ENCODE assay signal across 3 cellular contexts in genomic region chr7:92783260-92783911, GRCh38.
TF ChIP-seq lines count a peak whose summit lies in the region.

No MANE protein-coding gene starts in this region.

TF ChIP-seq in SK-N-SH, 30 proteins besides CTCF, POLR2A, EP300 and RAD21 (continued from another document):
- no peak for TF ChIP-seq GATA2 (CRISPR knock-in tag; IDR thresholded peaks at IDR 0.05)

TF ChIP-seq in SK-N-SH treated with all-trans-retinoic acid at 6 μM for 48 hours, 23 proteins besides CTCF, POLR2A, EP300 and RAD21 (continued from another document):
- no peak for TF ChIP-seq BACH2 (CRISPR knock-in tag; IDR thresholded peaks at IDR 0.05; ENCODE audit: borderline replicate concordance)
- no peak for TF ChIP-seq ZFP30 (CRISPR knock-in tag; IDR thresholded peaks at IDR 0.05)
- no peak for TF ChIP-seq ZNF8 (CRISPR knock-in tag; IDR thresholded peaks at IDR 0.05)
- TF ChIP-seq ZC3H10 (CRISPR knock-in tag; IDR thresholded peaks at IDR 0.05) = no peak
- no peak for TF ChIP-seq OSR1 (CRISPR knock-in tag; IDR thresholded peaks at IDR 0.05)
- no peak for TF ChIP-seq GLIS3 (CRISPR knock-in tag; IDR thresholded peaks at IDR 0.05)
- no peak for TF ChIP-seq ZFP3 (CRISPR knock-in tag; IDR thresholded peaks at IDR 0.05)

TF ChIP-seq in GM23338, 12 proteins besides CTCF, POLR2A, EP300 and RAD21:
- TF ChIP-seq ZNF462 (CRISPR knock-in tag; IDR thresholded peaks at IDR 0.05) (no peak), CREB1 (CRISPR knock-in tag; IDR thresholded peaks at IDR 0.05; ENCODE audit: low read depth) (no peak), JUNB (IDR thresholded peaks at IDR 0.05; ENCODE audit: unreplicated experiment) (no peak)
